19 cellular contexts compared by ENCODE assay signal in the genomic region with DNA sequence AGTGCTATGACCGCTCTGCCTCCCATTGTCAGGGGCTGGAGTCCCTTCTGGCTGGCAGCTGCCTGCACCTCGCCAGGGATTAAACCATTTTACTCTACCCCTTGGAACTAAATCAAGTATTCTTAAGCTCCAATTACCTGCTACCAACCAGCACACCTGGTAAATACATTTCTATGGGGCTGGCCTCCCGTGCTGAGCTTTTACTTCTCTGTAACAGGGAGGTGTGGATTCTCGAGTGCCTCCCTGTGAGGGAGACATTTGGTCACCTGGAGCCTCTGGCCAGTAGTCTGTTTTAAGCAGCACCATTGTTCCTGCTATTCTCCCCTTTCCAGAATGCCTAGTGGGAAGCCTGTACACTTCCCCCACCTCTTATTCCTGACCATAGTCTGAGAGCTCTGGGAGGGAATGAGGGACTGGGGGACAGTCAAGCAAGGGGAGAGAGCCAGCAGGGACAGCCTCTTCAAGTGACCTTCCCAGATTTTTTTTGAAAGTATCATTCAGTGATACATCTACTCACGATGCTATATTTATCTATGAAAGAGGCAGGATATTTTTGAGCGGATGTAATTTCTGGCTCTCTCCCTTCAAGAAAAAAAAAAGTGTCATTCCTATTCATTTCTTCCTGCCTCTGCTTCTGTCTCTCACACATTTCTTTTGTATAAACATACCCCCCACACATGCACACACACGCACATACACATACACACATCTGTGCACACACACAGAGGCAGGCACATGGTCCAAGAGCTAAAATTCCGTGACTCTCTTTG.
DNase-seq lines count a peak whose midpoint lies in the region; ATAC-seq and TF ChIP-seq lines count a peak whose summit lies in the region.
"Had no signal": no experiment of that assay in that cellular context is flagged by ENCODE, and none has a peak within 500 bp of the region (broad histone marks: within the 10 kb centered on the region; RNA-seq: fewer than 3 reads in every experiment).

No MANE protein-coding gene starts in this region.

- no peaks in the 10 kb centered on the region for H3K4me1 Mint-ChIP-seq in activated naive CD4-positive, alpha-beta T cell treated with anti-CD3 and anti-CD28 coated beads, Interleukin-2, amount 10 ng/mL, durations not matched to agents 7 days and 5 days
- no peaks in the 10 kb centered on the region for H3K4me1 Mint-ChIP-seq in stimulated activated memory B cell treated with anti-CD40 and anti-IgM and Interleukin-4, amounts not matched to agents 10 μg/mL and 1 μg/mL and 100 μg/mL, for 72 hours

- no peaks in the 10 kb centered on the region for H3K9me3 ChIP-seq in upper lobe of left lung

- DNase-seq in activated naive CD4-positive, alpha-beta T cell treated with anti-CD3 and anti-CD28 coated beads, Interleukin-2, amount 10 ng/mL, durations not matched to agents 7 days and 5 days: peak; percentile 2
- no peak for DNase-seq in activated naive CD4-positive, alpha-beta T cell (lab: John Stamatoyannopoulos, UW)
- DNase-seq in NCI-H69 (lab: John Stamatoyannopoulos, UW): peak; percentile 83
- DNase-seq in left lobe of liver (ENCODE audit: low spot score): peak; percentile 12
- no peak for DNase-seq in upper lobe of left lung
- no peak for DNase-seq in DMS153 treated with DMSO at 0.1 percent for 48 hours (lab: John Stamatoyannopoulos, UW; ENCODE audit: unreplicated experiment)
- no peak for DNase-seq in pons (ENCODE audit: low spot score)
- DNase-seq: activated CD4-positive, alpha-beta T cell treated with anti-CD3 and anti-CD28 coated beads, Interleukin-2, amount 50 U/mL, for 48 hours; anterior cingulate cortex; Calu3; Kasumi-1; NCI-H1694; nephron progenitor cell; stimulated activated CD4-positive, alpha-beta T cell treated with anti-CD3 and anti-CD28 coated beads, Interleukin-2, amount 100 ng/mL, for 48 hours had no signal

- 55 to 62% methylated on average over 8 of the region's 8 CpGs for WGBS in upper lobe of left lung, 2 donors

- peak overlapping the region; percentile 56 to 72 (median 67) for H3K27ac ChIP-seq in upper lobe of left lung
- H3K27ac ChIP-seq: SK-N-MC, tibial nerve had no signal

- ATAC-seq in left lobe of liver (no peak), upper lobe of left lung (ENCODE audit: low FRiP score in 2 of 2) (peak in 1 of 2 donors; percentile 9)
- ATAC-seq in stimulated activated memory B cell treated with anti-CD40 and anti-IgM and Interleukin-4, amounts not matched to agents 10 μg/mL and 1 μg/mL and 100 μg/mL, for 72 hours: no peak
- ATAC-seq: sciatic nerve had no signal

- TF ChIP-seq CTCF in upper lobe of left lung (IDR thresholded peaks at IDR 0.05): no peak

- peaks cover 33% of the 10 kb centered on the region for H3K27me3 Mint-ChIP-seq in activated naive CD4-positive, alpha-beta T cell treated with anti-CD3 and anti-CD28 coated beads, Interleukin-2, amount 10 ng/mL, durations not matched to agents 7 days and 5 days
- no peaks in the 10 kb centered on the region for H3K27me3 Mint-ChIP-seq in stimulated activated memory B cell treated with anti-CD40 and anti-IgM and Interleukin-4, amounts not matched to agents 10 μg/mL and 1 μg/mL and 100 μg/mL, for 72 hours

- CTCF ChIA-PET in activated naive CD4-positive, alpha-beta T cell treated with anti-CD3 and anti-CD28 coated beads, Interleukin-2, amount 10 ng/mL, durations not matched to agents 7 days and 5 days (lab: Charles Lee): interaction anchor here (1.3 to 6.2 kb wide), 6 partner anchors 10 to 530 kb away, joined by 3 to 48 read pairs (median 6); no protein-coding TSS in a partner anchor

- no peak overlapping the region for H3K27ac Mint-ChIP-seq in activated naive CD4-positive, alpha-beta T cell treated with anti-CD3 and anti-CD28 coated beads, Interleukin-2, amount 10 ng/mL, durations not matched to agents 7 days and 5 days
- no peak overlapping the region for H3K27ac Mint-ChIP-seq in stimulated activated memory B cell treated with anti-CD40 and anti-IgM and Interleukin-4, amounts not matched to agents 10 μg/mL and 1 μg/mL and 100 μg/mL, for 72 hours
- H3K27ac Mint-ChIP-seq: activated T-helper 2 cell treated with anti-CD3 and anti-CD28 coated beads, Interferon-gamma antibody, Interleukin-2, Interleukin-4, amounts not matched to agents 10 μg/mL and 5 μg/mL and 100 μg/mL, durations not matched to agents 14 hours and 24 hours and 36 hours; nephron progenitor cell had no signal

- TF ChIP-seq EP300 in upper lobe of left lung (IDR thresholded peaks at IDR 0.05): no peak

- H3K36me3 ChIP-seq in upper lobe of left lung: no peaks in the 10 kb centered on the region
- H3K36me3 ChIP-seq: tibial nerve had no signal

- H3K27me3 ChIP-seq in upper lobe of left lung: no peaks in the 10 kb centered on the region
- H3K27me3 ChIP-seq: tibial nerve had no signal

- no peak overlapping the region for H3K4me3 Mint-ChIP-seq in activated naive CD4-positive, alpha-beta T cell treated with anti-CD3 and anti-CD28 coated beads, Interleukin-2, amount 10 ng/mL, durations not matched to agents 7 days and 5 days
- no peak overlapping the region for H3K4me3 Mint-ChIP-seq in stimulated activated memory B cell treated with anti-CD40 and anti-IgM and Interleukin-4, amounts not matched to agents 10 μg/mL and 1 μg/mL and 100 μg/mL, for 72 hours
- H3K4me3 Mint-ChIP-seq: nephron progenitor cell had no signal

- H3K36me3 Mint-ChIP-seq in activated naive CD4-positive, alpha-beta T cell treated with anti-CD3 and anti-CD28 coated beads, Interleukin-2, amount 10 ng/mL, durations not matched to agents 7 days and 5 days: no peaks in the 10 kb centered on the region
- H3K36me3 Mint-ChIP-seq in stimulated activated memory B cell treated with anti-CD40 and anti-IgM and Interleukin-4, amounts not matched to agents 10 μg/mL and 1 μg/mL and 100 μg/mL, for 72 hours: no peaks in the 10 kb centered on the region

- H3K4me3 ChIP-seq in upper lobe of left lung: no peak overlapping the region
- H3K4me3 ChIP-seq: SK-N-MC, tibial nerve had no signal

- peaks cover 2% of the 10 kb centered on the region for H3K9me3 Mint-ChIP-seq in activated naive CD4-positive, alpha-beta T cell treated with anti-CD3 and anti-CD28 coated beads, Interleukin-2, amount 10 ng/mL, durations not matched to agents 7 days and 5 days
- H3K9me3 Mint-ChIP-seq in stimulated activated memory B cell treated with anti-CD40 and anti-IgM and Interleukin-4, amounts not matched to agents 10 μg/mL and 1 μg/mL and 100 μg/mL, for 72 hours: peaks cover 5% of the 10 kb centered on the region
- H3K9me3 Mint-ChIP-seq: activated T-helper 2 cell treated with anti-CD3 and anti-CD28 coated beads, Interferon-gamma antibody, Interleukin-2, Interleukin-4, amounts not matched to agents 10 μg/mL and 5 μg/mL and 100 μg/mL, durations not matched to agents 14 hours and 24 hours and 36 hours had no signal

- H3K4me1 ChIP-seq in upper lobe of left lung: peaks cover 0 to 8% (median 2%) of the 10 kb centered on the region in 4 donors
- H3K4me1 ChIP-seq: tibial nerve had no signal

- no peak for TF ChIP-seq POLR2A in upper lobe of left lung (IDR thresholded peaks at IDR 0.05)

Comparison
In these comparisons a context has a peak if more than half of its experiments do, and no peak if none do; other contexts are left out.
1. DNase-seq: peak in activated naive CD4-positive, alpha-beta T cell treated with anti-CD3 and anti-CD28 coated beads, Interleukin-2, amount 10 ng/mL, durations not matched to agents 7 days and 5 days (single experiment), NCI-H69 (single experiment) and left lobe of liver (single experiment); none in activated naive CD4-positive, alpha-beta T cell (0 of 4), upper lobe of left lung (0 of 2), DMS153 treated with DMSO at 0.1 percent for 48 hours (single experiment) and pons (single experiment).